Comparison of ENCODE assay signal across 8 cellular contexts in the genomic region with DNA sequence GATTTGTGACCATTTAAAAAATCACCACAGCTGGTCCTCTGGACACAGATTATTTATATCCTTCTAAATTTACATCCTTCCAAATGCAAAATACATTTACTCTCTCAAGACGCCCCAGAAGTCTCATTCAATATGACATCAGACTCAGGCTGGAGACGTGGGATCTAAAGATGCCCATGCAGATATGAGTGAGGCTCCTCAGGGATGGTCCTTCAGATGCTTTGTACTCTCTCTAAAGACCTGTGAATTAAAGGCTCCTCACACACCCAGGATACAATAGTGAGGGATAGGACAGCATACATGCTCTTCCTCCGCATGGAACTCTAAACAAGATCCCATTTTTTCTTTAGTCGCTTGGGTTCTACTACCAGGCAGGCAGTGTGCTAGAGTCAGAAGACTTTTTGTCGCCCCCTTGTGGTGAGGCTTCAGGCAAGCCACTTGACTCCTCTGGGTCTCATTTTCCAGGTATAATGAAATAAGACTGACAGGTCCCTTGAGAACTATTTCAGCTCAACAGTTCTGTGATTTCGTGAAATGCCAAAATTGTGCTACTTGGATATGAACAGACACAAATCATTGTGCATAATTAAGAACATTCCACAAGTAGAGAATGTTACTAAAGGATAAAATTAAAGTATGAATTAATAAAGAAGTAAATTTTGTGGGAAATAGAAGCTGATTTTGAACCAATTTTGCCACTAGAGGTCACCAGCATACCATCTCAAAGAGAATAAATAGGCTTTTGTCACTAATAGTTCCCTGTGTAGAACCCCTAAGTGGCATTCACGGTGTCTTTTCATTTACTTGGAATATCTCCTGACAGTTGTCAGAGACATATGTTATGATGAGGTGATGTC. TPM values are rescaled to one million over a fixed set of nuclear protein-coding genes. Genes with fewer than 3 reads are reported as not detected.
A peak's percentile ranks its signal among the peaks of the same experiment; 100 is the strongest.
DNase-seq lines count a peak whose midpoint lies in the region; FAIRE-seq and TF ChIP-seq lines count a peak whose summit lies in the region.

No MANE protein-coding gene starts in this region.

- no peaks in the 10 kb centered on the region for H3K9me3 ChIP-seq in thyroid gland

- H3K27ac ChIP-seq in thyroid gland, result no peak overlapping the region

- H3K27me3 ChIP-seq in thyroid gland, result no peaks in the 10 kb centered on the region

- peak; percentile 82 for FAIRE-seq in H54 (lab: Jason Lieb, UNC)

- H3K4me3 Mint-ChIP-seq in activated T-helper 1 cell treated with anti-CD3 and anti-CD28 coated beads, Interleukin-12 subunit alpha, Interleukin-12 subunit beta, Interleukin-2, Interleukin-4 antibody, amounts not matched to agents 30 ng/mL and 10 ng/mL and 1 ng/mL, durations not matched to agents 14 hours and 24 hours and 36 hours, result no peak overlapping the region

- TF ChIP-seq POLR2A in H54 (IDR thresholded peaks at IDR 0.05; ENCODE audit: low read depth, low read length), result no peak
- TF ChIP-seq POLR2A in thyroid gland (IDR thresholded peaks at IDR 0.05), result no peak

- H3K36me3 Mint-ChIP-seq in activated T-helper 1 cell treated with anti-CD3 and anti-CD28 coated beads, Interleukin-12 subunit alpha, Interleukin-12 subunit beta, Interleukin-2, Interleukin-4 antibody, amounts not matched to agents 30 ng/mL and 10 ng/mL and 1 ng/mL, durations not matched to agents 14 hours and 24 hours and 36 hours (ENCODE audit: low read depth), result no peaks in the 10 kb centered on the region

- H3K27me3 Mint-ChIP-seq in activated T-helper 1 cell treated with anti-CD3 and anti-CD28 coated beads, Interleukin-12 subunit alpha, Interleukin-12 subunit beta, Interleukin-2, Interleukin-4 antibody, amounts not matched to agents 30 ng/mL and 10 ng/mL and 1 ng/mL, durations not matched to agents 14 hours and 24 hours and 36 hours (ENCODE audit: insufficient read depth), result peaks cover 4% of the 10 kb centered on the region

- no peaks in the 10 kb centered on the region for H3K4me1 Mint-ChIP-seq in activated T-helper 1 cell treated with anti-CD3 and anti-CD28 coated beads, Interleukin-12 subunit alpha, Interleukin-12 subunit beta, Interleukin-2, Interleukin-4 antibody, amounts not matched to agents 30 ng/mL and 10 ng/mL and 1 ng/mL, durations not matched to agents 14 hours and 24 hours and 36 hours (ENCODE audit: low read depth)

- WGBS in thyroid gland, 2 donors, result 29 to 34% methylated on average over 7 of the region's 7 CpGs

- H3K27ac Mint-ChIP-seq in activated T-helper 1 cell treated with anti-CD3 and anti-CD28 coated beads, Interleukin-12 subunit alpha, Interleukin-12 subunit beta, Interleukin-2, Interleukin-4 antibody, amounts not matched to agents 30 ng/mL and 10 ng/mL and 1 ng/mL, durations not matched to agents 14 hours and 24 hours and 36 hours, result no peak overlapping the region

- intact Hi-C loops in activated T-helper 1 cell treated with anti-CD3 and anti-CD28 coated beads, Interleukin-12 subunit alpha, Interleukin-12 subunit beta, Interleukin-2, Interleukin-4 antibody, amounts not matched to agents 30 ng/mL and 10 ng/mL and 1 ng/mL, durations not matched to agents 14 hours and 24 hours and 36 hours (cut with micrococcal nuclease), result loop anchor here (1.0 to 2.0 kb wide), 6 partner anchors 67 to 756 kb away; a partner anchor contains a TSS
- intact Hi-C loops in thyroid gland (cut with DNase I), result loop anchor here (10.0 kb wide), 1 partner anchor 495 kb away; no protein-coding TSS in a partner anchor

- no peaks in the 10 kb centered on the region for H3K9me3 Mint-ChIP-seq in activated T-helper 1 cell treated with anti-CD3 and anti-CD28 coated beads, Interleukin-12 subunit alpha, Interleukin-12 subunit beta, Interleukin-2, Interleukin-4 antibody, amounts not matched to agents 30 ng/mL and 10 ng/mL and 1 ng/mL, durations not matched to agents 14 hours and 24 hours and 36 hours

- no peak overlapping the region for H3K4me3 ChIP-seq in thyroid gland (replicated peaks in 1 of 3)

- H3K4me1 ChIP-seq in thyroid gland, result no peaks in the 10 kb centered on the region

- TF ChIP-seq CTCF in LNCAP (IDR thresholded peaks at IDR 0.05) (peak; percentile 89), thyroid gland (IDR thresholded peaks at IDR 0.05) (peak; percentile 40 to 82 (median 68))

- peak; percentile 71 for DNase-seq in GDM1 (lab: John Stamatoyannopoulos, UW)
- DNase-seq in H54 (ENCODE audit: insufficient read length, low spot score), result peak; percentile 9
- peak; percentile 82 for DNase-seq in RKO (ENCODE audit: low spot score)
- peak; percentile 50 for DNase-seq in activated T-helper 1 cell treated with anti-CD3 and anti-CD28 coated beads, Interleukin-12 subunit alpha, Interleukin-12 subunit beta, Interleukin-2, Interleukin-4 antibody, amounts not matched to agents 30 ng/mL and 10 ng/mL and 1 ng/mL, durations not matched to agents 14 hours and 24 hours and 36 hours (ENCODE audit: low spot score)
- peak; percentile 77 for DNase-seq in fibroblast of the conjunctiva (ENCODE audit: low read depth)
- DNase-seq in nucleus accumbens (lab: John Stamatoyannopoulos, UW), result peak in 42 of 56 donors; percentile 3 to 83 (median 33)
- peak; percentile 73 to 80 for DNase-seq in thyroid gland

- no peaks in the 10 kb centered on the region for H3K36me3 ChIP-seq in thyroid gland

RNA-seq across cellular contexts. Expression of a gene that starts 13.6 kb away (rescaled TPM):
- total RNA-seq in activated T-helper 1 cell treated with anti-CD3 and anti-CD28 coated beads, Interleukin-12 subunit alpha, Interleukin-12 subunit beta, Interleukin-2, Interleukin-4 antibody, amounts not matched to agents 30 ng/mL and 10 ng/mL and 1 ng/mL, durations not matched to agents 14 hours and 24 hours and 36 hours, result 33.9 and 34.0 TPM in 2 replicates
- 10 to 100 TPM; 62.0 to 71.4 (median 66.0) TPM for total RNA-seq in thyroid gland

Comparison
In these comparisons a context has a peak if more than half of its experiments do, and no peak if none do; other contexts are left out.
1. DNase-seq: peak in every context shown above with its lines; median percentile 82 in RKO; 77 in fibroblast of the conjunctiva; 76 in thyroid gland; 71 in GDM1; 50 in activated T-helper 1 cell treated with anti-CD3 and anti-CD28 coated beads, Interleukin-12 subunit alpha, Interleukin-12 subunit beta, Interleukin-2, Interleukin-4 antibody, amounts not matched to agents 30 ng/mL and 10 ng/mL and 1 ng/mL, durations not matched to agents 14 hours and 24 hours and 36 hours; 33 in nucleus accumbens; 9 in H54.